In the genomic region with DNA sequence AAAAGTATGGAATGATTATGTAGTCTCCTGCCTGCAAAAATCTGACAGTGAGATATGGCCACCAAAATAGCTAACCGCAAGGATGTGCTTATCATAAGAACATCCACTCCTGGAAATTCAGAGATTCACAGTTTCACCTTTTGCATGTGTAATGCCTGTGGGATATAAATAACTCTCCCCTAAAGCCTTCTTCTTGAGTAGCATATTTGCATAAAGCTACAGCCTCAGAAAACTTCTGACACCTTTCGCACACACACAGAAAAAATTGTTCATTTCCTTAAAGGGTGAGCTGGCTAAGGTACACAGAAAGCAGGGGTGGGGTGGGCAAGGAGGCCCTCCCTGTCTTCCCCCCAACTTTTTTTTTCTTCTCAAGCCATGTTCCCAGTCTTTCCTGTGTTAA, we compare ENCODE assay signal across 12 cellular contexts. TPM values are rescaled to one million over a fixed set of nuclear protein-coding genes. Genes with fewer than 3 reads are reported as not detected.
A peak's percentile ranks its signal among the peaks of the same experiment; 100 is the strongest.
DNase-seq lines count a peak whose midpoint lies in the region; ATAC-seq, FAIRE-seq and TF ChIP-seq lines count a peak whose summit lies in the region.
"Had no signal": no experiment of that assay in that cellular context is flagged by ENCODE, and none has a peak within 500 bp of the region (broad histone marks: within the 10 kb centered on the region; RNA-seq: fewer than 3 reads in every experiment).

No MANE protein-coding gene starts in this region.

- peaks cover 8% of the 10 kb centered on the region for H3K4me1 Mint-ChIP-seq in type B pancreatic cell (ENCODE audit: unreplicated experiment)

- no peaks in the 10 kb centered on the region for H3K27me3 ChIP-seq in GM12878 (replicated peaks in 1 of 2; ENCODE audit: control insufficient read depth in 2 of 2, insufficient read depth in 2 of 2, low read length in 1 of 2)

- peak; percentile 55 for DNase-seq in GM20000 (ENCODE audit: low spot score)
- DNase-seq in GM12878 (ENCODE audit: low read depth, low spot score), result peak; percentile 72
- no peak for DNase-seq in glomerular visceral epithelial cell (ENCODE audit: extremely low spot score)
- DNase-seq in urothelium cell line (ENCODE audit: low spot score), result no peak
- DNase-seq in type B pancreatic cell (ENCODE audit: extremely low spot score, unreplicated experiment), result no peak
- DNase-seq in DMS53 treated with DMSO at 0.1 percent for 48 hours (lab: John Stamatoyannopoulos, UW; ENCODE audit: unreplicated experiment), result no peak
- DNase-seq: NCI-H1436 had no signal

- peak; percentile 53 for ATAC-seq in GM18519 (IDR thresholded peaks at IDR 0.05; ENCODE audit: low FRiP score, unreplicated experiment)
- ATAC-seq in HG03135 (IDR thresholded peaks at IDR 0.05; ENCODE audit: unreplicated experiment), result peak; percentile 55
- ATAC-seq in GM12878, result peak; percentile 72

- no peak for TF ChIP-seq CTCF in GM20000 (IDR thresholded peaks at IDR 0.05; ENCODE audit: extremely low read depth, missing control alignments)
- TF ChIP-seq CTCF in GM12878 (IDR thresholded peaks at IDR 0.05 in 2 of 3, conservative IDR thresholded peaks at IDR 0.05 in 1 of 3; ENCODE audit: control insufficient read depth in 2 of 3, extremely low read depth in 1 of 3, insufficient read depth in 1 of 3, low read depth in 3 of 3, low read length in 3 of 3), result no peak
- no peak for TF ChIP-seq CTCF in type B pancreatic cell (conservative IDR thresholded peaks at IDR 0.05)

- no peaks in the 10 kb centered on the region for H3K36me3 ChIP-seq in GM12878 (ENCODE audit: control insufficient read depth in 2 of 2, insufficient read depth in 2 of 2, low read length in 1 of 2)

- peak in 1 of 2 experiments; percentile 67; a peak in 2 of 4 replicates for TF ChIP-seq EP300 in GM12878 (IDR thresholded peaks at IDR 0.05; ENCODE audit: borderline replicate concordance in 1 of 2, control insufficient read depth in 1 of 2, low read depth in 2 of 2, low read length in 2 of 2)

- CTCF ChIA-PET in GM12878 (lab: Yijun Ruan, JAX), result interaction anchor here (0.6 to 4.5 kb wide), 37 partner anchors 9 to 599 kb away, joined by 3 to 34 read pairs (median 5); no protein-coding TSS in a partner anchor

- POLR2A ChIA-PET in GM12878 (lab: Charles Lee), result interaction anchor here (0.5 to 1.5 kb wide), 8 partner anchors 13 to 659 kb away, joined by 3 to 6 read pairs (median 4); no protein-coding TSS in a partner anchor

- FAIRE-seq in GM12878 (lab: Jason Lieb, UNC) (no peak), urothelium cell line (lab: Jason Lieb, UNC) (no peak)
- FAIRE-seq: colon, keratinocyte, TTC549 had no signal

- RAD21 ChIA-PET in GM12878 (lab: Charles Lee; ENCODE audit: unreplicated experiment), result interaction anchor here (0.6 to 3.8 kb wide), 31 partner anchors 10 to 565 kb away, joined by 3 to 28 read pairs (median 6); no protein-coding TSS in a partner anchor

- H3K9me3 Mint-ChIP-seq in type B pancreatic cell, result no peaks in the 10 kb centered on the region

- peaks cover 3% of the 10 kb centered on the region for H3K9me3 ChIP-seq in GM12878 (replicated peaks; ENCODE audit: control insufficient read depth, insufficient read depth, low read length)

- peaks cover 2% of the 10 kb centered on the region; the same call in 1 of the 2 replicates for H3K79me2 ChIP-seq in GM12878 (ENCODE audit: control insufficient read depth, insufficient read depth, low read length)

- H3K4me3 Mint-ChIP-seq in type B pancreatic cell, result no peak overlapping the region

- peaks cover 56% of the 10 kb centered on the region for H3K4me1 ChIP-seq in GM12878 (ENCODE audit: control insufficient read depth, insufficient read depth, low read length)

- H3K27ac ChIP-seq in GM12878 (ENCODE audit: control insufficient read depth, insufficient read depth), result peak overlapping the region; percentile 100

- intact Hi-C loops in GM12878 (cut with micrococcal nuclease; ENCODE audit: unreplicated experiment), result loop anchor here (5.0 kb wide), 3 partner anchors 361 to 566 kb away; a partner anchor contains a TSS

- peak overlapping the region; percentile 90 for H3K9ac ChIP-seq in GM12878 (ENCODE audit: control insufficient read depth, insufficient read depth, low read length)

- H3K27ac Mint-ChIP-seq in type B pancreatic cell, result no peak overlapping the region

- peak overlapping the region; percentile 91 for H3K4me2 ChIP-seq in GM12878 (ENCODE audit: control insufficient read depth, insufficient read depth)

- H3K36me3 Mint-ChIP-seq in type B pancreatic cell, result no peaks in the 10 kb centered on the region

- H3K27me3 Mint-ChIP-seq in type B pancreatic cell, result no peaks in the 10 kb centered on the region

- SMC1A ChIA-PET in GM12878 (lab: Charles Lee; ENCODE audit: uncharacterized antibody, unreplicated experiment), result interaction anchor here (0.6 to 4.9 kb wide), 46 partner anchors 11 to 571 kb away, joined by 3 to 43 read pairs (median 4); a partner anchor contains a TSS

- no TSS peak for BruUV-seq in GM12878 (replicated peaks; lab: Mats Ljungman, UMichigan)

- 0 out of 2 replicates have a peak, but pooled peaks have one; percentile 19 for TF ChIP-seq RAD21 in GM12878 (IDR thresholded peaks at IDR 0.05; ENCODE audit: insufficient read depth, low read depth, low read length)

- peak; percentile 75 for TF ChIP-seq POLR2A in GM12878 (IDR thresholded peaks at IDR 0.05; ENCODE audit: low read depth, low read length)

- WGBS in GM12878 (ENCODE audit: insufficient coverage, insufficient replicate concordance, low lambda C conversion rate, missing lambda C conversion rate), result 13% methylated on average over 2 of the region's 2 CpGs

- in situ Hi-C loops in GM12878 (cut with MboI), result loop anchor here (5.0 kb wide), 1 partner anchor 551 kb away; no protein-coding TSS in a partner anchor

- no peaks in the 10 kb centered on the region for H4K20me1 ChIP-seq in GM12878 (ENCODE audit: control insufficient read depth, insufficient read depth)

- peak overlapping the region; percentile 64; the same call in 1 of the 2 replicates for H2AFZ ChIP-seq in GM12878 (ENCODE audit: control insufficient read depth, low read depth, low read length)

- H3K4me3 ChIP-seq in GM12878, result peak overlapping the region; percentile 48

TF ChIP-seq in GM12878, 131 proteins besides CTCF, POLR2A, EP300 and RAD21 (continues in another document):
- TF ChIP-seq ZNF384 (IDR thresholded peaks at IDR 0.05; ENCODE audit: borderline replicate concordance, low read depth, low read length) (peak; percentile 61; the same call in 1 of the 2 replicates), SRF (IDR thresholded peaks at IDR 0.05; ENCODE audit: low read depth in 2 of 2, low read length in 2 of 2) (peak in 1 of 2 experiments; percentile 62; a peak in 1 of 4 replicates), ZNF622 (IDR thresholded peaks at IDR 0.05) (no peak), NFIC (IDR thresholded peaks at IDR 0.05; ENCODE audit: low read depth, low read length) (peak; percentile 70; the same call in 1 of the 2 replicates), STAT3 (IDR thresholded peaks at IDR 0.05; ENCODE audit: low read depth, low read length) (no peak), HDGF (IDR thresholded peaks at IDR 0.05) (no peak), SPI1 (IDR thresholded peaks at IDR 0.05; ENCODE audit: borderline replicate concordance, insufficient read depth, low read depth, low read length) (peak; percentile 35; the same call in 1 of the 2 replicates)
- TF ChIP-seq, protein P1, sequence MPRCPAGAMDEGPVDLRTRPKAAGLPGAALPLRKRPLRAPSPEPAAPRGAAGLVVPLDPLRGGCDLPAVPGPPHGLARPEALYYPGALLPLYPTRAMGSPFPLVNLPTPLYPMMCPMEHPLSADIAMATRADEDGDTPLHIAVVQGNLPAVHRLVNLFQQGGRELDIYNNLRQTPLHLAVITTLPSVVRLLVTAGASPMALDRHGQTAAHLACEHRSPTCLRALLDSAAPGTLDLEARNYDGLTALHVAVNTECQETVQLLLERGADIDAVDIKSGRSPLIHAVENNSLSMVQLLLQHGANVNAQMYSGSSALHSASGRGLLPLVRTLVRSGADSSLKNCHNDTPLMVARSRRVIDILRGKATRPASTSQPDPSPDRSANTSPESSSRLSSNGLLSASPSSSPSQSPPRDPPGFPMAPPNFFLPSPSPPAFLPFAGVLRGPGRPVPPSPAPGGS (IDR thresholded peaks at IDR 0.05; ENCODE audit: borderline replicate concordance, insufficient read depth, low read depth, low read length, poor library complexity, severe bottlenecking), result peak; percentile 6
- TF ChIP-seq, protein P2, sequence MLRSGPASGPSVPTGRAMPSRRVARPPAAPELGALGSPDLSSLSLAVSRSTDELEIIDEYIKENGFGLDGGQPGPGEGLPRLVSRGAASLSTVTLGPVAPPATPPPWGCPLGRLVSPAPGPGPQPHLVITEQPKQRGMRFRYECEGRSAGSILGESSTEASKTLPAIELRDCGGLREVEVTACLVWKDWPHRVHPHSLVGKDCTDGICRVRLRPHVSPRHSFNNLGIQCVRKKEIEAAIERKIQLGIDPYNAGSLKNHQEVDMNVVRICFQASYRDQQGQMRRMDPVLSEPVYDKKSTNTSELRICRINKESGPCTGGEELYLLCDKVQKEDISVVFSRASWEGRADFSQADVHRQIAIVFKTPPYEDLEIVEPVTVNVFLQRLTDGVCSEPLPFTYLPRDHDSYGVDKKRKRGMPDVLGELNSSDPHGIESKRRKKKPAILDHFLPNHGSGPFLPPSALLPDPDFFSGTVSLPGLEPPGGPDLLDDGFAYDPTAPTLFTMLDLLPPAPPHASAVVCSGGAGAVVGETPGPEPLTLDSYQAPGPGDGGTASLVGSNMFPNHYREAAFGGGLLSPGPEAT (IDR thresholded peaks at IDR 0.05; ENCODE audit: low read depth), result peak; percentile 78

RNA-seq across cellular contexts. Expression of a gene that starts 3.1 kb away (rescaled TPM):
- 21.3 and 22.3 TPM in 2 replicates for total RNA-seq in GM12878 (2013; cell fraction: nucleolus; rRNA removed)
- total RNA-seq in GM12878 (2014; rRNA removed), result 2.4 and 2.6 TPM in 2 replicates
- 2.8 and 2.9 TPM in 2 replicates for total RNA-seq in GM12878 (2014; rRNA removed; fragmentation: Illumina TruSeq; extraction: Trizol)
- 3.2 and 3.4 TPM in 2 replicates for total RNA-seq in GM12878 (2021)
- polyA plus RNA-seq in GM12878 (2011; ENCODE audit: low read depth), result 6.5 TPM
- 7.9 and 10.2 TPM in 2 replicates for polyA plus RNA-seq in GM12878 (2011; rRNA removed)
- polyA plus RNA-seq in GM12878 (2011; cell fraction: cytosol; rRNA removed), result 10.8 and 11.8 TPM in 2 replicates
- 3.6 and 4.2 TPM in 2 replicates for polyA plus RNA-seq in GM12878 (2011; cell fraction: nucleus; rRNA removed)
- polyA plus RNA-seq in GM12878 (2012), result 7.5 and 9.8 TPM in 2 replicates
- polyA plus RNA-seq in GM12878 (2014; fragmentation: Illumina TruSeq; extraction: Trizol), result 2.7 and 3.7 TPM in 2 replicates
- polyA plus RNA-seq in GM12878 (2014; fragmentation: Nextera tagmentation; extraction: Ambion mirVana), result 1 to 10 TPM; 6.2 to 9.2 TPM
- 1.8 and 2.5 TPM in 2 replicates for polyA plus RNA-seq in GM12878 (2014; rRNA removed)
- 1 to 10 TPM; 2.6 to 4.9 TPM for polyA plus RNA-seq in GM12878 (2016; fragmentation: Nextera tagmentation; extraction: Ambion mirVana)
- 5.2 and 11.5 TPM in 2 replicates for polyA minus RNA-seq in GM12878 (2011; rRNA and poly(A)+ RNA removed)
- 1.3 and 3.1 TPM in 2 replicates for polyA minus RNA-seq in GM12878 (2011; cell fraction: cytosol; rRNA and poly(A)+ RNA removed)
- polyA minus RNA-seq in GM12878 (2011; cell fraction: nucleus; rRNA and poly(A)+ RNA removed), result 3.9 and 8.5 TPM in 2 replicates
- 8.4 and 16.1 TPM in 2 replicates for total RNA-seq in type B pancreatic cell (ENCODE audit: low replicate concordance)
- polyA plus RNA-seq: keratinocyte had no signal

Comparison
In these comparisons a context has a peak if more than half of its experiments do, and no peak if none do; other contexts are left out.
1. DNase-seq: peak in GM20000 (single experiment) and GM12878 (single experiment); none in glomerular visceral epithelial cell (single experiment), urothelium cell line (single experiment), type B pancreatic cell (single experiment) and DMS53 treated with DMSO at 0.1 percent for 48 hours (single experiment).
2. Peak in every context shown above with its lines, with median percentiles within 50 percentile points of each other: ATAC-seq.